8 cellular contexts compared by ENCODE assay signal in the genomic region with DNA sequence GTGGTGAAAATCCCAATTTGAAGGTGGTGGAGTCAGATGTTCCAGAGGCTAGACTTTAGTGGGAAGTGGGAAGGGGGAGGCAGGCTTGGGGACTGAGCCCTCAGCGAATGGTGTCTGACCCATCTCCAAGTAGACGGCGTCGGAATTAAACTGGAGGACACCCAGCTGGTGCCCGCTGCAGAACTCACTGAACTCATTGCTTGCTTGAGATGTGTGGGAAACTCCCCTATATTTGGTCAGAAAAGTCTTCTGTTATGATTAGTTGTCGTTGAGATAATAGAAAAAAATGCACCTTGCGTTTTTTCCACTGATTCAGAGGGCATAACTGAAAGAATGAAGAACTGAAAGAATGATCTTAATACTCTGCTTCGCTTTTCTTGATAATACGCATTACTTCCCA. TPM values are rescaled to one million over a fixed set of nuclear protein-coding genes. Genes with fewer than 3 reads are reported as not detected.
DNase-seq lines count a peak whose midpoint lies in the region; ATAC-seq and TF ChIP-seq lines count a peak whose summit lies in the region.

No MANE protein-coding gene starts in this region.

- 43% methylated on average over 9 of the region's 9 CpGs for WGBS in hepatocyte (ENCODE audit: low lambda C conversion rate, missing lambda C conversion rate)

- no peaks in the 10 kb centered on the region for H3K27me3 Mint-ChIP-seq in activated CD4-positive, alpha-beta memory T cell treated with anti-CD3 and anti-CD28 coated beads, Interleukin-2, amount 10 ng/mL, durations not matched to agents 7 days and 5 days

- H3K4me2 ChIP-seq in hepatocyte, result peak overlapping the region; percentile 93

- peak overlapping the region; percentile 95 for H3K27ac ChIP-seq in hepatocyte

- no peaks in the 10 kb centered on the region for H4K20me1 ChIP-seq in hepatocyte (ENCODE audit: insufficient read depth, poor library complexity, severe bottlenecking)

- peaks cover 3% of the 10 kb centered on the region for H3K9me3 ChIP-seq in hepatocyte (ENCODE audit: low read depth)

- H3K4me1 ChIP-seq in hepatocyte (ENCODE audit: insufficient read depth), result no peaks in the 10 kb centered on the region

- H3K27me3 ChIP-seq in hepatocyte, result no peaks in the 10 kb centered on the region

- CTCF ChIA-PET in activated CD4-positive, alpha-beta memory T cell treated with anti-CD3 and anti-CD28 coated beads, Interleukin-2, amount 10 ng/mL, durations not matched to agents 7 days and 5 days (lab: Charles Lee), result interaction anchor here (1.1 to 3.1 kb wide), 2 partner anchors 10 to 12 kb away, joined by 4 to 13 read pairs; a partner anchor contains a TSS

- H3K4me3 Mint-ChIP-seq in activated CD4-positive, alpha-beta memory T cell treated with anti-CD3 and anti-CD28 coated beads, Interleukin-2, amount 10 ng/mL, durations not matched to agents 7 days and 5 days, result peak overlapping the region; percentile 77

- DNase-seq in A172 (ENCODE audit: low spot score) (peak; percentile 10), hepatocyte (ENCODE audit: low spot score) (no peak), hippocampal formation (lab: John Stamatoyannopoulos, UW) (no peak)
- DNase-seq in activated CD4-positive, alpha-beta memory T cell treated with anti-CD3 and anti-CD28 coated beads, Interleukin-2, amount 10 ng/mL, durations not matched to agents 7 days and 5 days, result no peak
- peak; percentile 16 for DNase-seq in stimulated activated CD4-positive, alpha-beta T cell treated with anti-CD3 and anti-CD28 coated beads, Interleukin-1b, Interleukin-23, amount 100 ng/mL, for 48 hours

- peaks cover 24% of the 10 kb centered on the region for H3K79me2 ChIP-seq in hepatocyte

- peak; percentile 5 for ATAC-seq in GM21367 (IDR thresholded peaks at IDR 0.05; ENCODE audit: unreplicated experiment)
- no peak for ATAC-seq in HG02678 (IDR thresholded peaks at IDR 0.05; ENCODE audit: unreplicated experiment)
- no peak for ATAC-seq in GM21515 (IDR thresholded peaks at IDR 0.05; ENCODE audit: unreplicated experiment)

- no peak for TF ChIP-seq CTCF in hepatocyte (IDR thresholded peaks at IDR 0.05; ENCODE audit: poor library complexity)

- peaks cover 60% of the 10 kb centered on the region for H3K9me3 Mint-ChIP-seq in activated CD4-positive, alpha-beta memory T cell treated with anti-CD3 and anti-CD28 coated beads, Interleukin-2, amount 10 ng/mL, durations not matched to agents 7 days and 5 days

- peaks cover 27% of the 10 kb centered on the region for H3K4me1 Mint-ChIP-seq in activated CD4-positive, alpha-beta memory T cell treated with anti-CD3 and anti-CD28 coated beads, Interleukin-2, amount 10 ng/mL, durations not matched to agents 7 days and 5 days

- POLR2A ChIA-PET in activated CD4-positive, alpha-beta memory T cell treated with anti-CD3 and anti-CD28 coated beads, Interleukin-2, amount 10 ng/mL, durations not matched to agents 7 days and 5 days (lab: Charles Lee), result interaction anchor here (0.6 to 2.6 kb wide), 3 partner anchors 10 to 695 kb away, joined by 3 to 10 read pairs (median 3); a partner anchor contains a TSS

- H3K36me3 Mint-ChIP-seq in activated CD4-positive, alpha-beta memory T cell treated with anti-CD3 and anti-CD28 coated beads, Interleukin-2, amount 10 ng/mL, durations not matched to agents 7 days and 5 days (ENCODE audit: low read depth), result peaks cover 69% of the 10 kb centered on the region

- peak overlapping the region; percentile 90 for H3K27ac Mint-ChIP-seq in activated CD4-positive, alpha-beta memory T cell treated with anti-CD3 and anti-CD28 coated beads, Interleukin-2, amount 10 ng/mL, durations not matched to agents 7 days and 5 days

- no peaks in the 10 kb centered on the region for H3K9me2 ChIP-seq in hepatocyte (replicated peaks; ENCODE audit: insufficient read depth)

- no peaks in the 10 kb centered on the region for H3K36me3 ChIP-seq in hepatocyte (replicated peaks; ENCODE audit: insufficient read depth, low read depth)

- peak overlapping the region; percentile 51 for H3K4me3 ChIP-seq in hepatocyte

- H2AFZ ChIP-seq in hepatocyte, result peak overlapping the region; percentile 100

RNA-seq across cellular contexts. Expression of a gene that starts 0.9 kb away (rescaled TPM):
- 11.5 and 14.0 TPM in 2 replicates for total RNA-seq in A172 (2014; rRNA removed; shearing (Covaris generic))
- 1 to 10 TPM; 3.9 to 4.1 TPM for total RNA-seq in activated CD4-positive, alpha-beta memory T cell treated with anti-CD3 and anti-CD28 coated beads, Interleukin-2, amount 10 ng/mL, durations not matched to agents 7 days and 5 days
- 9.7 and 11.8 TPM in 2 replicates for total RNA-seq in hepatocyte
- 4.8 and 7.4 TPM in 2 replicates for polyA plus RNA-seq in hepatocyte

RNA-seq across cellular contexts. Expression of a gene that starts 9.9 kb away (rescaled TPM):
- total RNA-seq in A172 (2014; rRNA removed; shearing (Covaris generic)), result 0.31 and 1.5 TPM in 2 replicates
- 1 to 10 TPM in 1 of 2 experiments, under 1 TPM in 1; 0.93 to 1.5 TPM for total RNA-seq in activated CD4-positive, alpha-beta memory T cell treated with anti-CD3 and anti-CD28 coated beads, Interleukin-2, amount 10 ng/mL, durations not matched to agents 7 days and 5 days
- total RNA-seq in hepatocyte, result 3.2 and 3.9 TPM in 2 replicates
- 4.5 and 5.6 TPM in 2 replicates for polyA plus RNA-seq in hepatocyte

Comparison
In these comparisons a context has a peak if more than half of its experiments do, and no peak if none do; other contexts are left out.
1. DNase-seq: peak in A172 (single experiment) and stimulated activated CD4-positive, alpha-beta T cell treated with anti-CD3 and anti-CD28 coated beads, Interleukin-1b, Interleukin-23, amount 100 ng/mL, for 48 hours (single experiment); none in activated CD4-positive, alpha-beta memory T cell treated with anti-CD3 and anti-CD28 coated beads, Interleukin-2, amount 10 ng/mL, durations not matched to agents 7 days and 5 days (single experiment), hepatocyte (single experiment) and hippocampal formation (0 of 2).